ENCODE assay signal across 8 cellular contexts in the genomic region with DNA sequence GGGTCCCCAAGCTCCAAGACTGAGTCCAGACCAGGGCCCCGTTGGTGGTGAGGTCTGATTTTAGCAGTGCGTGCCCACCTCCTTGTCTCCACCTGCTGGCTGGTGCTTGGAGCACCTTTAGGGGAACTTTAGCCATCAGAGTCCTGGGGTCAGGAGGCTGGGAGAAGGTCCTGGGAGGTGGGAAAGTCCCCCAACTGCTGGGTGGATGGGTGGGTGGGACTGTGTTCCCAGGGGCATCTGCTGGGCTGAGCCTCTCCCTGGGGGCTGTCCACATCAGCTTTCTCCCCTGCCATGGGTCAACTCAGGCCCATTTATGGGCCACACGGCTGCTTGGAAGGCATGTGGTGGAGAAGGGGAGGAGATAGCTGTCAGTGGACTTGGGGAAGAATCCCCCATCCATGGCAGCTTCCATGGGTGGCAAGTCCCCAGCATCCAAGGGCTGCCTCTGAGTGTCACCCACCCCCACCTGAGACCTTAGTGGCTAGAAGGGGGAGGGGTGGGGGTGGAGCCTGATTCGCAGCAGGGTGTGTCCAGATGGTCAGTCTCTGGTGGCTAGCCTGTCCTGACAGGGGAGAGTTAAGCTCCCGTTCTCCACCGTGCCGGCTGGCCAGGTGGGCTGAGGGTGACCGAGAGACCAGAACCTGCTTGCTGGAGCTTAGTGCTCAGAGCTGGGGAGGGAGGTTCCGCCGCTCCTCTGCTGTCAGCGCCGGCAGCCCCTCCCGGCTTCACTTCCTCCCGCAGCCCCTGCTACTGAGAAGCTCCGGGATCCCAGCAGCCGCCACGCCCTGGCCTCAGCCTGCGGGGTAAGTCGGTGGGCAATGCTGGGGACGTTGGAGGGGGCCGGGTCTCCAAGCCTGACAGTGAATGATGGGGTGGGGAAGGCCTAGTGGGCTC. TPM values are rescaled to one million over a fixed set of nuclear protein-coding genes. Genes with fewer than 3 reads are reported as not detected.
DNase-seq lines count a peak whose midpoint lies in the region; ATAC-seq and TF ChIP-seq lines count a peak whose summit lies in the region.
"Had no signal": no experiment of that assay in that cellular context is flagged by ENCODE, and none has a peak within 500 bp of the region (broad histone marks: within the 10 kb centered on the region; RNA-seq: fewer than 3 reads in every experiment).

A gene with protein sequence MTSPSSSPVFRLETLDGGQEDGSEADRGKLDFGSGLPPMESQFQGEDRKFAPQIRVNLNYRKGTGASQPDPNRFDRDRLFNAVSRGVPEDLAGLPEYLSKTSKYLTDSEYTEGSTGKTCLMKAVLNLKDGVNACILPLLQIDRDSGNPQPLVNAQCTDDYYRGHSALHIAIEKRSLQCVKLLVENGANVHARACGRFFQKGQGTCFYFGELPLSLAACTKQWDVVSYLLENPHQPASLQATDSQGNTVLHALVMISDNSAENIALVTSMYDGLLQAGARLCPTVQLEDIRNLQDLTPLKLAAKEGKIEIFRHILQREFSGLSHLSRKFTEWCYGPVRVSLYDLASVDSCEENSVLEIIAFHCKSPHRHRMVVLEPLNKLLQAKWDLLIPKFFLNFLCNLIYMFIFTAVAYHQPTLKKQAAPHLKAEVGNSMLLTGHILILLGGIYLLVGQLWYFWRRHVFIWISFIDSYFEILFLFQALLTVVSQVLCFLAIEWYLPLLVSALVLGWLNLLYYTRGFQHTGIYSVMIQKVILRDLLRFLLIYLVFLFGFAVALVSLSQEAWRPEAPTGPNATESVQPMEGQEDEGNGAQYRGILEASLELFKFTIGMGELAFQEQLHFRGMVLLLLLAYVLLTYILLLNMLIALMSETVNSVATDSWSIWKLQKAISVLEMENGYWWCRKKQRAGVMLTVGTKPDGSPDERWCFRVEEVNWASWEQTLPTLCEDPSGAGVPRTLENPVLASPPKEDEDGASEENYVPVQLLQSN (plus strand): TSS at position 541 of the 894 bp plus-strand sequence. CDS start 2,098 bp downstream, outside the sequence.

- H3K4me3 ChIP-seq in WERI-Rb-1 (ENCODE audit: low read depth, low read length) (peak within 1 kb of the TSS; percentile 53), upper lobe of right lung (peak within 1 kb of the TSS; percentile 71)
- H3K4me3 ChIP-seq: cardiac muscle cell had no signal

- no peak for ATAC-seq in GM18505 (IDR thresholded peaks at IDR 0.05; ENCODE audit: unreplicated experiment)
- ATAC-seq in HG03354 (IDR thresholded peaks at IDR 0.05; ENCODE audit: poor library complexity, severe bottlenecking, unreplicated experiment), result peak; percentile 55
- ATAC-seq in upper lobe of right lung, result peak; percentile 46

- H3K36me3 ChIP-seq in WERI-Rb-1 (peaks cover 12% of the 10 kb centered on the region), upper lobe of right lung (peaks cover 20% of the 10 kb centered on the region)
- H3K36me3 ChIP-seq: cardiac muscle cell had no signal

- H3K27me3 ChIP-seq in WERI-Rb-1 (ENCODE audit: insufficient read depth, low read depth, severe bottlenecking) (no peaks in the 10 kb centered on the region), upper lobe of right lung (no peaks in the 10 kb centered on the region)
- H3K27me3 ChIP-seq: cardiac muscle cell had no signal

- H3K27ac ChIP-seq in WERI-Rb-1, result peak within 1 kb of the TSS; percentile 81
- peak within 1 kb of the TSS; percentile 92 for H3K27ac ChIP-seq in upper lobe of right lung
- H3K27ac ChIP-seq: cardiac muscle cell had no signal

- TF ChIP-seq POLR2A in GM18505 (IDR thresholded peaks at IDR 0.05; ENCODE audit: borderline replicate concordance, extremely low read depth, insufficient read depth, insufficient read length), result peak; percentile 62

- peaks cover 41% of the 10 kb centered on the region for H3K4me1 ChIP-seq in upper lobe of right lung

- TF ChIP-seq CTCF in WERI-Rb-1 (IDR thresholded peaks at IDR 0.05; ENCODE audit: low read depth, low read length) (peak; percentile 77), upper lobe of right lung (IDR thresholded peaks at IDR 0.05) (peak; percentile 41)

- DNase-seq in WERI-Rb-1, result peak; percentile 92
- DNase-seq in ecto neural progenitor cell (ENCODE audit: low spot score), result peak; percentile 55
- DNase-seq in myocyte (ENCODE audit: low read depth), result no peak
- DNase-seq in upper lobe of right lung, result peak; percentile 75
- DNase-seq in NCI-H2081 (lab: John Stamatoyannopoulos, UW), result no peak

- H3K9me3 ChIP-seq in WERI-Rb-1 (ENCODE audit: severe bottlenecking), result no peaks in the 10 kb centered on the region
- no peaks in the 10 kb centered on the region for H3K9me3 ChIP-seq in upper lobe of right lung

- intact Hi-C loops in upper lobe of right lung (cut with DNase I), result no loop called here

RNA-seq across cellular contexts. Expression of the gene that starts here (rescaled TPM):
- total RNA-seq in myocyte, result 13.1 and 16.1 TPM in 2 replicates
- 30.3 TPM for polyA plus RNA-seq in myocyte (2012)
- total RNA-seq in upper lobe of right lung, result 86.5 TPM

Comparison
In these comparisons a context has a peak if more than half of its experiments do, and no peak if none do; other contexts are left out.
1. DNase-seq: peak in WERI-Rb-1 (single experiment), ecto neural progenitor cell (single experiment) and upper lobe of right lung (single experiment); none in myocyte (single experiment) and NCI-H2081 (0 of 2).